Comparison of ENCODE assay signal across 2 cellular contexts in genomic region chr4:83129258-83129657, GRCh38.
TF ChIP-seq lines count a peak whose summit lies in the region.

No MANE protein-coding gene starts in this region.

TF ChIP-seq in HepG2, 621 proteins besides CTCF, POLR2A, EP300 and RAD21:
- peak; percentile 28 to 40; a peak in 2 of 4 replicates for TF ChIP-seq MAFK (conservative IDR thresholded peaks at IDR 0.05 in 1 of 2, IDR thresholded peaks at IDR 0.05 in 1 of 2; ENCODE audit: low read length in 2 of 2)
- TF ChIP-seq MAFF (IDR thresholded peaks at IDR 0.05; ENCODE audit: low read depth, low read length), result peak; percentile 56; the same call in 1 of the 2 replicates
- TF ChIP-seq GLI4 (CRISPR knock-in tag; IDR thresholded peaks at IDR 0.05; ENCODE audit: borderline replicate concordance), result no peak

TF ChIP-seq in K562, 482 proteins besides CTCF, POLR2A, EP300 and RAD21:
- peak; percentile 53 for TF ChIP-seq ZNF316 (IDR thresholded peaks at IDR 0.05)
- TF ChIP-seq XRCC3 (IDR thresholded peaks at IDR 0.05), result no peak
- TF ChIP-seq C11orf30 (IDR thresholded peaks at IDR 0.05; ENCODE audit: low read depth), result peak; percentile 41; the same call in 1 of the 2 replicates
TF ChIP-seq in K562: peak in this region for 2.
